8 cellular contexts compared by ENCODE assay signal in genomic region chr4:26858035-26858918, GRCh38. TPM values are rescaled to one million over a fixed set of nuclear protein-coding genes. Genes with fewer than 3 reads are reported as not detected.
DNase-seq lines count a peak whose midpoint lies in the region; ATAC-seq and TF ChIP-seq lines count a peak whose summit lies in the region.

No MANE protein-coding gene starts in this region.

- no peaks in the 10 kb centered on the region for H3K9me3 ChIP-seq in SJCRH30 (replicated peaks)

- no peaks in the 10 kb centered on the region for H3K27me3 ChIP-seq in SJCRH30

- DNase-seq in NCI-H1092 treated with DMSO at 0.1 percent for 48 hours (lab: John Stamatoyannopoulos, UW) = peak; percentile 60
- no peak for DNase-seq in NCI-H1092 (lab: John Stamatoyannopoulos, UW)
- peak in 1 of 2 experiments; percentile 45 for DNase-seq in SJCRH30
- no peak for DNase-seq in fibroblast of pulmonary artery (ENCODE audit: low read depth)
- no peak for DNase-seq in skeletal muscle cell (ENCODE audit: low read depth)
- no peak for DNase-seq in stimulated activated CD4-positive, alpha-beta T cell treated with anti-CD3 and anti-CD28 coated beads, Interleukin-15, amount 100 ng/mL, for 24 hours

- H3K4me3 ChIP-seq in SJCRH30 (peak overlapping the region; percentile 92), fibroblast of pulmonary artery (replicated peaks; ENCODE audit: low read depth, low read length) (peak overlapping the region; percentile 87), skeletal muscle cell (ENCODE audit: low read depth, low read length) (peak overlapping the region; percentile 86)

- H3K27ac ChIP-seq in SJCRH30 = no peak overlapping the region; the same call in 1 of the 2 replicates

- no peak for TF ChIP-seq CTCF in fibroblast of pulmonary artery (IDR thresholded peaks at IDR 0.05; ENCODE audit: low read length, missing control alignments)

- ATAC-seq in HG02973 (IDR thresholded peaks at IDR 0.05; ENCODE audit: unreplicated experiment) (no peak), GM21526 (IDR thresholded peaks at IDR 0.05; ENCODE audit: low FRiP score, unreplicated experiment) (no peak)

- H3K36me3 ChIP-seq in SJCRH30 = no peaks in the 10 kb centered on the region

- H3K4me1 ChIP-seq in SJCRH30 = peaks cover 15% of the 10 kb centered on the region

RNA-seq across cellular contexts. Expression of gene STIM2, which starts 2.4 kb away (rescaled TPM):
- total RNA-seq in SJCRH30 (2014; rRNA removed; shearing (Covaris generic)) = 25.7 and 33.7 TPM in 2 replicates
